8 cellular contexts compared by ENCODE assay signal in genomic region chr17:79024901-79025737, GRCh38. TPM values are rescaled to one million over a fixed set of nuclear protein-coding genes. Genes with fewer than 3 reads are reported as not detected.
DNase-seq lines count a peak whose midpoint lies in the region; ATAC-seq and TF ChIP-seq lines count a peak whose summit lies in the region.

No MANE protein-coding gene starts in this region.

- DNase-seq in T-helper 2 cell treated with Interferon-gamma antibody and Interleukin-4, amounts not matched to agents 5 μg/mL and 100 μg/mL, for 36 hours (ENCODE audit: low spot score) = no peak
- DNase-seq in T-helper 2 cell = no peak
- no peak for DNase-seq in mammary epithelial cell
- peak in 2 of 3 donors; percentile 23 to 44 for DNase-seq in right lobe of liver
- no peak for DNase-seq in KG1 (lab: John Stamatoyannopoulos, UW)
- DNase-seq in pons (ENCODE audit: low spot score) = no peak

- H3K27ac ChIP-seq in mammary epithelial cell (ENCODE audit: insufficient read depth, low read depth, low read length) (peak overlapping the region; percentile 24), right lobe of liver (peak overlapping the region; percentile 62 to 82 (median 76)), thymus (ENCODE audit: low read depth) (no peak overlapping the region)

- H3K27me3 ChIP-seq in mammary epithelial cell (ENCODE audit: insufficient read depth, low read length) = no peaks in the 10 kb centered on the region
- no peaks in the 10 kb centered on the region for H3K27me3 ChIP-seq in right lobe of liver
- H3K27me3 ChIP-seq in thymus (ENCODE audit: control insufficient read depth, insufficient read depth) = peaks cover 2% of the 10 kb centered on the region

- H3K4me1 ChIP-seq in mammary epithelial cell (ENCODE audit: insufficient read depth, low read length) = peaks cover 61% of the 10 kb centered on the region
- H3K4me1 ChIP-seq in right lobe of liver = peaks cover 0 to 6% (median 1%) of the 10 kb centered on the region in 4 donors
- peaks cover 11% of the 10 kb centered on the region for H3K4me1 ChIP-seq in thymus (ENCODE audit: control insufficient read depth, insufficient read depth, low read length)

- ATAC-seq in right lobe of liver (no peak), GM19397 (IDR thresholded peaks at IDR 0.05; ENCODE audit: unreplicated experiment) (no peak)

- TF ChIP-seq POLR2A in right lobe of liver (IDR thresholded peaks at IDR 0.05) = no peak

- peak overlapping the region; percentile 46 for H3K4me3 Mint-ChIP-seq in T-helper 2 cell treated with Interferon-gamma antibody and Interleukin-4, amounts not matched to agents 5 μg/mL and 100 μg/mL, for 36 hours

- H2AFZ ChIP-seq in mammary epithelial cell (ENCODE audit: low read depth, low read length) = peak overlapping the region; percentile 96

- H3K36me3 Mint-ChIP-seq in T-helper 2 cell treated with Interferon-gamma antibody and Interleukin-4, amounts not matched to agents 5 μg/mL and 100 μg/mL, for 36 hours (ENCODE audit: low read depth) = no peaks in the 10 kb centered on the region

- TSS peak; percentile 26 for BruUV-seq in mammary epithelial cell (replicated peaks; lab: Mats Ljungman, UMichigan)

- WGBS in mammary epithelial cell (ENCODE audit: low coverage, missing lambda C conversion rate) = 70% methylated on average over 16 of the region's 31 CpGs
- WGBS in right lobe of liver (ENCODE audit: insufficient coverage, low coverage, low lambda C conversion rate, missing lambda C conversion rate) = 21% methylated on average over 7 of the region's 31 CpGs
- 79% methylated on average over 31 of the region's 31 CpGs for WGBS in thymus

- no peaks in the 10 kb centered on the region for H3K79me2 ChIP-seq in mammary epithelial cell (ENCODE audit: insufficient read depth, low read length)

- H3K27ac Mint-ChIP-seq in T-helper 2 cell treated with Interferon-gamma antibody and Interleukin-4, amounts not matched to agents 5 μg/mL and 100 μg/mL, for 36 hours = no peak overlapping the region

- in situ Hi-C loops in mammary epithelial cell (cut with MboI; ENCODE audit: low sequenced_read_pairs in 2 of 2) = no loop called here

- intact Hi-C loops in mammary epithelial cell (cut with micrococcal nuclease) (no loop called here), right lobe of liver (cut with DNase I) (no loop called here)

- H3K36me3 ChIP-seq in mammary epithelial cell (ENCODE audit: insufficient read depth, low read length) (no peaks in the 10 kb centered on the region), right lobe of liver (no peaks in the 10 kb centered on the region), thymus (ENCODE audit: control insufficient read depth, insufficient read depth) (no peaks in the 10 kb centered on the region)

- H3K4me1 Mint-ChIP-seq in T-helper 2 cell treated with Interferon-gamma antibody and Interleukin-4, amounts not matched to agents 5 μg/mL and 100 μg/mL, for 36 hours (ENCODE audit: low read depth) = peaks cover 5% of the 10 kb centered on the region

- peak overlapping the region; percentile 61 to 69 (median 65) for H3K4me3 ChIP-seq in mammary epithelial cell (replicated peaks in 1 of 3; ENCODE audit: insufficient read depth in 1 of 3, low read depth in 2 of 3, low read length in 3 of 3)
- peak overlapping the region; percentile 42 to 51 (median 47) for H3K4me3 ChIP-seq in right lobe of liver
- peak overlapping the region; percentile 62 for H3K4me3 ChIP-seq in thymus (ENCODE audit: low read length)

- H3K9me3 Mint-ChIP-seq in T-helper 2 cell treated with Interferon-gamma antibody and Interleukin-4, amounts not matched to agents 5 μg/mL and 100 μg/mL, for 36 hours = no peaks in the 10 kb centered on the region

- H3K9me3 ChIP-seq in mammary epithelial cell (replicated peaks; ENCODE audit: insufficient read depth, low read length) (no peaks in the 10 kb centered on the region), right lobe of liver (no peaks in the 10 kb centered on the region), thymus (ENCODE audit: control insufficient read depth) (no peaks in the 10 kb centered on the region)

- H3K4me2 ChIP-seq in mammary epithelial cell (ENCODE audit: insufficient read depth, low read depth, low read length) = peak overlapping the region; percentile 97

- H3K27me3 Mint-ChIP-seq in T-helper 2 cell treated with Interferon-gamma antibody and Interleukin-4, amounts not matched to agents 5 μg/mL and 100 μg/mL, for 36 hours (ENCODE audit: low read depth) = peaks cover 50% of the 10 kb centered on the region

- CTCF ChIA-PET in mammary epithelial cell (lab: Charles Lee; ENCODE audit: low non-redundant PET) = no interaction called here

- no peak for TF ChIP-seq CTCF in mammary epithelial cell (conservative IDR thresholded peaks at IDR 0.05 in 1 of 2, IDR thresholded peaks at IDR 0.05 in 1 of 2; ENCODE audit: extremely low read depth in 1 of 2, insufficient read depth in 1 of 2, low read depth in 1 of 2, low read length in 2 of 2)
- no peak for TF ChIP-seq CTCF in right lobe of liver (IDR thresholded peaks at IDR 0.05)

- dilution Hi-C loops in mammary epithelial cell (cut with HindIII; ENCODE audit: low sequenced_read_pairs) = loop anchor here (5.0 kb wide), 2 partner anchors 47 to 367 kb away; partner anchors contain the start of gene ENGASE

- no peaks in the 10 kb centered on the region for H4K20me1 ChIP-seq in mammary epithelial cell (ENCODE audit: insufficient read depth, low read length)

- H3K9ac ChIP-seq in mammary epithelial cell (ENCODE audit: insufficient read depth, low read length) = peak overlapping the region; percentile 62

RNA-seq across cellular contexts. Expression of gene C1QTNF1, which starts 1.1 kb away (rescaled TPM):
- 10 to 100 TPM; 13.2 to 22.0 TPM for total RNA-seq in mammary epithelial cell
- polyA plus RNA-seq in mammary epithelial cell = 10.4 TPM
- 10.4 TPM for polyA minus RNA-seq in mammary epithelial cell
- 10 to 100 TPM in 5 of 6 experiments, 1 to 10 TPM in 1; 9.8 to 40.2 (median 26.2) TPM for total RNA-seq in right lobe of liver
- 34.9 TPM for polyA plus RNA-seq in thymus

RNA-seq across cellular contexts. Expression of gene CANT1, which starts 15.6 kb away (rescaled TPM):
- total RNA-seq in mammary epithelial cell (10 to 100 TPM; 54.5 to 86.5 TPM), right lobe of liver (10 to 100 TPM; 15.6 to 26.3 (median 18.7) TPM)
- polyA plus RNA-seq in mammary epithelial cell (61.6 TPM), thymus (18.5 TPM)
- polyA minus RNA-seq in mammary epithelial cell = 59.7 TPM

RNA-seq across cellular contexts. Expression of gene LGALS3BP, which starts 45.4 kb away (rescaled TPM):
- total RNA-seq in mammary epithelial cell (100 to 1,000 TPM; 173 to 221 TPM), right lobe of liver (100 to 1,000 TPM in 4 of 6 experiments, 10 to 100 TPM in 2; 82.8 to 257 (median 121) TPM)
- polyA plus RNA-seq in mammary epithelial cell (109 TPM), thymus (81.3 TPM)
- polyA minus RNA-seq in mammary epithelial cell = 167 TPM

RNA-seq across cellular contexts. Expression of gene ENGASE, which starts 49.5 kb away (rescaled TPM):
- total RNA-seq in mammary epithelial cell (10 to 100 TPM; 11.8 to 24.2 TPM), right lobe of liver (10 to 100 TPM in 5 of 6 experiments, 1 to 10 TPM in 1; 7.4 to 63.7 (median 39.1) TPM)
- polyA plus RNA-seq in mammary epithelial cell (4.0 TPM), thymus (71.1 TPM)
- polyA minus RNA-seq in mammary epithelial cell = 4.9 TPM

Comparison
In these comparisons a context has a peak if more than half of its experiments do, and no peak if none do; other contexts are left out.
1. DNase-seq: peak in right lobe of liver (2 of 3); none in T-helper 2 cell treated with Interferon-gamma antibody and Interleukin-4, amounts not matched to agents 5 μg/mL and 100 μg/mL, for 36 hours (single experiment), T-helper 2 cell (0 of 5), mammary epithelial cell (single experiment), KG1 (single experiment) and pons (single experiment).
2. Peak in every context shown above with its lines, with median percentiles within 50 percentile points of each other: H3K4me3 ChIP-seq.